In the genomic region with DNA sequence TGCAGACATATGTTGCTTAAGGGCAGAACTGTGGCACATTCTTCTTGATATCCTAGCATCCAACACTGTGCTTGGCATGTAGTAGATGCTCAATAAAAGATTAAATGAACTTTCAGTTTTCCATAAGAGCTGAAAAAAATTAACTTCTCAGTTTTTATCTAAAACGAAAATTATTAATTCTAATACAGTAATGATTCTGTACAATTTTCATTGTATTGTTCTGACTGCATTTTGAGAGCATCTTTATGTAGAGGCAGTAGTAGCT, we compare ENCODE assay signal across 28 cellular contexts.
"Had no signal": no experiment of that assay in that cellular context is flagged by ENCODE, and none has a peak within 500 bp of the region (broad histone marks: within the 10 kb centered on the region; RNA-seq: fewer than 3 reads in every experiment).

No MANE protein-coding gene starts in this region.

- FAIRE-seq: colon, endometrium, endothelial cell of umbilical vein, frontal cortex had no signal

- H3K27me3 Mint-ChIP-seq: dendritic cell treated with granulocyte-macrophage colony-stimulating factor and Interleukin-4, amounts not matched to agents 40 ng/mL and 50 ng/mL, for 4 days; effector memory CD8-positive, alpha-beta T cell had no signal

- H3K4me3 ChIP-seq: colonic mucosa, coronary artery, dorsolateral prefrontal cortex, esophagus muscularis mucosa, esophagus squamous epithelium, gastrocnemius medialis, gastroesophageal sphincter, heart left ventricle, heart right ventricle had no signal

- H3K4me3 Mint-ChIP-seq: dendritic cell treated with granulocyte-macrophage colony-stimulating factor and Interleukin-4, amounts not matched to agents 40 ng/mL and 50 ng/mL, for 4 days; effector memory CD8-positive, alpha-beta T cell; endodermal cell had no signal

- H3K27ac ChIP-seq: colonic mucosa, coronary artery, dorsolateral prefrontal cortex, epithelial cell of prostate, esophagus muscularis mucosa, esophagus squamous epithelium, foreskin keratinocyte, gastrocnemius medialis, gastroesophageal sphincter, heart left ventricle, heart right ventricle had no signal

- H3K9me3 ChIP-seq: colonic mucosa, esophagus muscularis mucosa, esophagus squamous epithelium, gastrocnemius medialis, gastroesophageal sphincter, heart left ventricle, heart right ventricle had no signal

- H3K4me1 ChIP-seq: colonic mucosa, esophagus muscularis mucosa, esophagus squamous epithelium, foreskin keratinocyte, gastrocnemius medialis, gastroesophageal sphincter, heart left ventricle, heart right ventricle had no signal

- H3K27ac Mint-ChIP-seq: dendritic cell treated with granulocyte-macrophage colony-stimulating factor and Interleukin-4, amounts not matched to agents 40 ng/mL and 50 ng/mL, for 4 days; effector memory CD8-positive, alpha-beta T cell; endodermal cell had no signal

- H3K36me3 ChIP-seq: colonic mucosa, esophagus muscularis mucosa, gastrocnemius medialis, heart right ventricle had no signal

- ATAC-seq: effector memory CD8-positive, alpha-beta T cell; esophagus mucosa; foreskin keratinocyte; gastrocnemius medialis; gastroesophageal sphincter; heart left ventricle; heart right ventricle had no signal

- H3K9me3 Mint-ChIP-seq: dendritic cell treated with granulocyte-macrophage colony-stimulating factor and Interleukin-4, amounts not matched to agents 40 ng/mL and 50 ng/mL, for 4 days; effector memory CD8-positive, alpha-beta T cell; endodermal cell had no signal

- H3K27me3 ChIP-seq: colonic mucosa, dorsolateral prefrontal cortex, esophagus muscularis mucosa, esophagus squamous epithelium, foreskin keratinocyte, gastrocnemius medialis, gastroesophageal sphincter, heart left ventricle, heart right ventricle had no signal

- DNase-seq: colonic mucosa; cortex of kidney; dermis blood vessel endothelial cell; dorsolateral prefrontal cortex; effector CD4-positive, alpha-beta T cell; effector CD8-positive, alpha-beta T cell; effector memory CD4-positive, alpha-beta T cell; effector memory CD8-positive, alpha-beta T cell; endodermal cell; erythroblast; esophagus squamous epithelium; foreskin keratinocyte; foreskin melanocyte; gastrocnemius medialis; glutamatergic neuron; head of caudate nucleus; heart left ventricle; heart right ventricle had no signal
